In the genomic region with DNA sequence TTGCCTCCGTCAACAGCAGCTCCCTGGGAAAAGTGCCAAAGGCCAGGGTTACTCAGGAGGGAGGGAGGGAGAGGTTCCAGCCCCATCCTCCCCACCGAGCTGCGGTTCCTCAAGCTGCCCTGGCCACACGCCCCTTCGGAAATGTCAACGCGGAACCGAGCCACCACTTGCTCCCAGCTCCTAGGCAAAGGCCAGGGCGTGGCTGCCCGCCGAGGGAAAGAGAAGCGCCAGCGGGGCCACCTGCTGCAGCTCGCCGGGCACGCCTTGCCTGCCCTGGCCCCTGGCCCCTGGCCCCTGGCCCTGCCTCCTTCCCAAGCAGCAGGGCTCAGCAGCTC, we compare ENCODE assay signal across 16 cellular contexts. TPM values are rescaled to one million over a fixed set of nuclear protein-coding genes. Genes with fewer than 3 reads are reported as not detected.
DNase-seq lines count a peak whose midpoint lies in the region; ATAC-seq and TF ChIP-seq lines count a peak whose summit lies in the region.
"Had no signal": no experiment of that assay in that cellular context is flagged by ENCODE, and none has a peak within 500 bp of the region (broad histone marks: within the 10 kb centered on the region; RNA-seq: fewer than 3 reads in every experiment).

No MANE protein-coding gene starts in this region.

- CTCF ChIA-PET in PC-3 (lab: Charles Lee), result interaction anchor here (0.6 kb wide), 1 partner anchor 232 kb away, joined by 8 read pairs; no protein-coding TSS in a partner anchor

- no peaks in the 10 kb centered on the region for H3F3A ChIP-seq in PC-3 (ENCODE audit: low read length, unreplicated experiment)

- no peaks in the 10 kb centered on the region for H3K9me3 ChIP-seq in PC-3 (ENCODE audit: low read length)
- H3K9me3 ChIP-seq in duodenal mucosa (ENCODE audit: control insufficient read depth in 1 of 2, low read length in 2 of 2), result no peaks in the 10 kb centered on the region
- no peaks in the 10 kb centered on the region for H3K9me3 ChIP-seq in stomach
- H3K9me3 ChIP-seq: SJCRH30 had no signal

- H3K4me2 ChIP-seq in PC-3 (ENCODE audit: low read length), result no peak overlapping the region

- TF ChIP-seq POLR2A in stomach (IDR thresholded peaks at IDR 0.05), result no peak

- peaks cover 5% of the 10 kb centered on the region for H3K79me2 ChIP-seq in PC-3 (ENCODE audit: low read length)

- no peak overlapping the region for H3K4me3 Mint-ChIP-seq in progenitor cell of endocrine pancreas (ENCODE audit: low read depth)
- H3K4me3 Mint-ChIP-seq: activated CD4-positive, alpha-beta T cell treated with anti-CD3 and anti-CD28 coated beads, Interleukin-2, amount 10 ng/mL, durations not matched to agents 7 days and 5 days; activated naive CD8-positive, alpha-beta T cell treated with anti-CD3 and anti-CD28 coated beads, Interleukin-2, amount 50 U/mL, for 24 hours; CD14-positive monocyte had no signal

- POLR2A ChIA-PET in PC-3 (lab: Charles Lee; ENCODE audit: unreplicated experiment), result no interaction called here

- peaks cover 4% of the 10 kb centered on the region; the same call in 1 of the 2 replicates for H4K20me1 ChIP-seq in PC-3 (ENCODE audit: low read length)

- ATAC-seq in PC-3 (peak; percentile 70), left colon (peak; percentile 58), GM19395 (IDR thresholded peaks at IDR 0.05; ENCODE audit: unreplicated experiment) (no peak)
- ATAC-seq: activated naive CD8-positive, alpha-beta T cell treated with anti-CD3 and anti-CD28 coated beads, Interleukin-2, amount 50 U/mL, for 24 hours had no signal

- TF ChIP-seq CTCF in PC-3 (conservative IDR thresholded peaks at IDR 0.05; ENCODE audit: low read depth, low read length) (no peak), stomach (IDR thresholded peaks at IDR 0.05) (no peak), progenitor cell of endocrine pancreas (IDR thresholded peaks at IDR 0.05; ENCODE audit: unreplicated experiment) (no peak)

- intact Hi-C loops in PC-3 (cut with micrococcal nuclease) (no loop called here), left colon (cut with DNase I, micrococcal nuclease) (no loop called here), stomach (cut with DNase I; ENCODE audit: low total_unique reads) (no loop called here)

- peaks cover 5% of the 10 kb centered on the region for H3K9me3 Mint-ChIP-seq in progenitor cell of endocrine pancreas (ENCODE audit: low read depth)
- H3K9me3 Mint-ChIP-seq: activated CD4-positive, alpha-beta T cell treated with anti-CD3 and anti-CD28 coated beads, Interleukin-2, amount 10 ng/mL, durations not matched to agents 7 days and 5 days; activated naive CD8-positive, alpha-beta T cell treated with anti-CD3 and anti-CD28 coated beads, Interleukin-2, amount 50 U/mL, for 24 hours had no signal

- H3K27ac ChIP-seq in PC-3 (ENCODE audit: low read length) (no peak overlapping the region), duodenal mucosa (ENCODE audit: low read depth, low read length) (peak overlapping the region; percentile 10), stomach (peak overlapping the region in 4 of 5 donors; percentile 22 to 57 (median 42))
- H3K27ac ChIP-seq: coronary artery, SJCRH30 had no signal

- no peaks in the 10 kb centered on the region for H3K27me3 Mint-ChIP-seq in progenitor cell of endocrine pancreas
- H3K27me3 Mint-ChIP-seq: activated CD4-positive, alpha-beta T cell treated with anti-CD3 and anti-CD28 coated beads, Interleukin-2, amount 10 ng/mL, durations not matched to agents 7 days and 5 days; activated naive CD8-positive, alpha-beta T cell treated with anti-CD3 and anti-CD28 coated beads, Interleukin-2, amount 50 U/mL, for 24 hours had no signal

- no peak for TF ChIP-seq EP300 in stomach (IDR thresholded peaks at IDR 0.05)

- no peak overlapping the region for H3K4me3 ChIP-seq in PC-3 (ENCODE audit: low read length)
- H3K4me3 ChIP-seq in duodenal mucosa (ENCODE audit: low read depth in 1 of 2, low read length in 2 of 2), result no peak overlapping the region
- H3K4me3 ChIP-seq in stomach, result no peak overlapping the region
- H3K4me3 ChIP-seq: coronary artery, SJCRH30 had no signal

- H3K9me2 ChIP-seq in PC-3 (replicated peaks; ENCODE audit: low read length), result no peaks in the 10 kb centered on the region

- no peak overlapping the region for H3K9ac ChIP-seq in PC-3 (ENCODE audit: low read length)
- H3K9ac ChIP-seq in duodenal mucosa (ENCODE audit: low read depth in 1 of 2, low read length in 2 of 2), result no peak overlapping the region

- H3K36me3 ChIP-seq in PC-3 (ENCODE audit: low read depth, low read length) (peaks cover 9% of the 10 kb centered on the region), duodenal mucosa (ENCODE audit: control insufficient read depth in 1 of 2, insufficient read depth in 2 of 2, low read length in 2 of 2) (peaks cover 2 to 25% of the 10 kb centered on the region in 2 donors), stomach (peaks cover 0 to 58% (median 47%) of the 10 kb centered on the region in 4 donors)
- H3K36me3 ChIP-seq: SJCRH30 had no signal

- WGBS in stomach, 5 donors, result 27 to 67% (median 43%) methylated on average over 4 to 16 of the region's 16 CpGs; no CpG with 5 or more reads in 1 of the 5 donors

- peaks cover 4% of the 10 kb centered on the region for H3K36me3 Mint-ChIP-seq in progenitor cell of endocrine pancreas (ENCODE audit: insufficient read depth)

- peak; percentile 72 for DNase-seq in PC-3
- peak; percentile 81 to 85 for DNase-seq in left colon
- peak; percentile 86 for DNase-seq in stomach
- no peak for DNase-seq in progenitor cell of endocrine pancreas (ENCODE audit: low spot score, unreplicated experiment)
- no peak for DNase-seq in NCI-H345 (lab: John Stamatoyannopoulos, UW)
- DNase-seq: activated CD4-positive, alpha-beta T cell treated with anti-CD3 and anti-CD28 coated beads, Interleukin-2, amount 10 ng/mL, durations not matched to agents 7 days and 5 days; activated naive CD8-positive, alpha-beta T cell treated with anti-CD3 and anti-CD28 coated beads, Interleukin-2, amount 50 U/mL, for 24 hours; activated T-cell treated with anti-CD3 and anti-CD28 coated beads, Interleukin-2, amount 50 U/mL, for 48 hours; midbrain; NCI-H2171 treated with DMSO at 0.1 percent for 48 hours; SJCRH30; T1000 had no signal

- H3K27me3 ChIP-seq in PC-3 (ENCODE audit: low read length) (no peaks in the 10 kb centered on the region), duodenal mucosa (ENCODE audit: control insufficient read depth in 1 of 2, insufficient read depth in 2 of 2, low read length in 2 of 2) (no peaks in the 10 kb centered on the region), stomach (no peaks in the 10 kb centered on the region)
- H3K27me3 ChIP-seq: SJCRH30 had no signal

- no peaks in the 10 kb centered on the region for H3K4me1 Mint-ChIP-seq in progenitor cell of endocrine pancreas (ENCODE audit: low read depth)
- H3K4me1 Mint-ChIP-seq: activated CD4-positive, alpha-beta T cell treated with anti-CD3 and anti-CD28 coated beads, Interleukin-2, amount 10 ng/mL, durations not matched to agents 7 days and 5 days; activated naive CD8-positive, alpha-beta T cell treated with anti-CD3 and anti-CD28 coated beads, Interleukin-2, amount 50 U/mL, for 24 hours; CD14-positive monocyte had no signal

- no peak overlapping the region for H2AFZ ChIP-seq in PC-3 (ENCODE audit: low read length)

- no peak overlapping the region for H3K27ac Mint-ChIP-seq in progenitor cell of endocrine pancreas
- H3K27ac Mint-ChIP-seq: activated CD4-positive, alpha-beta T cell treated with anti-CD3 and anti-CD28 coated beads, Interleukin-2, amount 10 ng/mL, durations not matched to agents 7 days and 5 days; activated naive CD8-positive, alpha-beta T cell treated with anti-CD3 and anti-CD28 coated beads, Interleukin-2, amount 50 U/mL, for 24 hours; CD14-positive monocyte had no signal

- H3K4me1 ChIP-seq in PC-3 (ENCODE audit: insufficient read depth, low read length) (no peaks in the 10 kb centered on the region), duodenal mucosa (ENCODE audit: control insufficient read depth in 1 of 2, insufficient read depth in 2 of 2, low read length in 2 of 2) (peaks cover 12 to 23% of the 10 kb centered on the region in 2 donors), stomach (peaks cover 6 to 41% (median 27%) of the 10 kb centered on the region in 4 donors)
- H3K4me1 ChIP-seq: SJCRH30 had no signal

- no TSS peak for BruUV-seq in PC-3 (replicated peaks; lab: Mats Ljungman, UMichigan)

RNA-seq across cellular contexts. Expression of a gene that starts 15.3 kb away (rescaled TPM):
- total RNA-seq in PC-3 (2014; rRNA removed) (45.3 and 52.5 TPM in 2 replicates), left colon (100 to 1,000 TPM; 170 to 270 TPM), stomach (10 to 100 TPM; 17.7 to 32.7 (median 19.1) TPM), progenitor cell of endocrine pancreas (52.2 and 55.7 TPM in 2 replicates)
- polyA plus RNA-seq in stomach, result 10 to 100 TPM in 2 of 3 donors, 1 to 10 TPM in 1; 7.3 to 30.9 (median 15.9) TPM

RNA-seq across cellular contexts. Expression of a gene that starts 21.2 kb away (rescaled TPM):
- total RNA-seq in PC-3 (2014; rRNA removed) (289 and 301 TPM in 2 replicates), left colon (100 to 1,000 TPM; 200 to 203 TPM), stomach (100 to 1,000 TPM in 1 of 5 donors, 10 to 100 TPM in 3, under 1 TPM in 1; 0.58 to 121 (median 75.9) TPM), progenitor cell of endocrine pancreas (142 and 149 TPM in 2 replicates)
- 100 to 1,000 TPM in 1 of 3 donors, 10 to 100 TPM in 2; 49.6 to 156 (median 88.0) TPM for polyA plus RNA-seq in stomach

RNA-seq across cellular contexts. Expression of a gene that starts 21.7 kb away (rescaled TPM):
- total RNA-seq in PC-3 (2014; rRNA removed) (44.4 and 48.6 TPM in 2 replicates), left colon (10 to 100 TPM; 15.1 to 15.9 TPM), stomach (10 to 100 TPM in 3 of 5 donors, 1 to 10 TPM in 2; 2.4 to 22.3 (median 14.5) TPM), progenitor cell of endocrine pancreas (15.2 and 15.3 TPM in 2 replicates)
- polyA plus RNA-seq in stomach, result 1 to 10 TPM; 3.2 to 3.7 (median 3.4) TPM

RNA-seq across cellular contexts. Expression of a gene that starts 29.4 kb away (rescaled TPM):
- 1.0 and 3.3 TPM in 2 replicates for total RNA-seq in PC-3 (2014; rRNA removed)
- 10 to 100 TPM in 1 of 2 donors, 1 to 10 TPM in 1; 1.1 to 14.2 TPM for total RNA-seq in left colon
- 10 to 100 TPM in 2 of 5 donors, 1 to 10 TPM in 2, under 1 TPM in 1; 0.87 to 21.0 (median 8.3) TPM for total RNA-seq in stomach
- polyA plus RNA-seq in stomach, result 10 to 100 TPM in 1 of 3 donors, under 1 TPM in 1, not detected in 1; 0.44 to 14.9 TPM
- total RNA-seq in progenitor cell of endocrine pancreas, result 5.4 and 6.1 TPM in 2 replicates
- total RNA-seq: activated CD4-positive, alpha-beta T cell treated with anti-CD3 and anti-CD28 coated beads, Interleukin-2, amount 10 ng/mL, durations not matched to agents 7 days and 5 days; SJCRH30 had no signal
- polyA plus RNA-seq: CD14-positive monocyte had no signal

RNA-seq across cellular contexts. Expression of a gene that starts 56.0 kb away (rescaled TPM):
- 10.7 and 13.0 TPM in 2 replicates for total RNA-seq in PC-3 (2014; rRNA removed)
- total RNA-seq in left colon, result not detected
- total RNA-seq in stomach, result under 1 TPM in 1 of 5 donors, not detected in 4; 0.18 TPM
- polyA plus RNA-seq in stomach, result under 1 TPM in 1 of 3 donors, not detected in 2; 0.25 TPM
- 35.7 and 36.5 TPM in 2 replicates for total RNA-seq in progenitor cell of endocrine pancreas
- total RNA-seq: activated CD4-positive, alpha-beta T cell treated with anti-CD3 and anti-CD28 coated beads, Interleukin-2, amount 10 ng/mL, durations not matched to agents 7 days and 5 days had no signal
- polyA plus RNA-seq: CD14-positive monocyte had no signal

Comparison
In these comparisons a context has a peak if more than half of its experiments do, and no peak if none do; other contexts are left out.
1. DNase-seq: peak in PC-3 (single experiment), left colon (2 of 2) and stomach (single experiment); none in progenitor cell of endocrine pancreas (single experiment) and NCI-H345 (single experiment).